22 cellular contexts compared by ENCODE assay signal in genomic region chr5:44641820-44642219, GRCh38.
"Had no signal": no experiment of that assay in that cellular context is flagged by ENCODE, and none has a peak within 500 bp of the region (broad histone marks: within the 10 kb centered on the region; RNA-seq: fewer than 3 reads in every experiment).

No MANE protein-coding gene starts in this region.

- DNase-seq: IMR-90, Karpas-422, KG1, MM.1S, NCI-H1092 treated with DMSO at 0.1 percent for 48 hours, NCI-H1436, NCI-H187, NCI-H2029, NCI-H2081 treated with DMSO at 0.1 percent for 48 hours, NCI-H2171, NCI-H226, NCI-H446, NCI-H510A, NCI-H524 treated with DMSO at 0.1 percent for 48 hours, NCI-H69, NCI-H774, RPMI8226, SHP77 treated with DMSO at 0.1 percent for 48 hours, SJCRH30 had no signal

- H3K27ac ChIP-seq: SJCRH30 had no signal

- ATAC-seq: HepG2, SK-N-SH treated with all-trans-retinoic acid at 6 μM for 48 hours had no signal

- H3K4me3 ChIP-seq: SJCRH30 had no signal

- H3K9me3 ChIP-seq: SJCRH30 had no signal

- FAIRE-seq: HepG2, RCC 7860 had no signal

- H3K36me3 ChIP-seq: SJCRH30 had no signal
